Comparison of ENCODE assay signal across 1 cellular context in the genomic region with DNA sequence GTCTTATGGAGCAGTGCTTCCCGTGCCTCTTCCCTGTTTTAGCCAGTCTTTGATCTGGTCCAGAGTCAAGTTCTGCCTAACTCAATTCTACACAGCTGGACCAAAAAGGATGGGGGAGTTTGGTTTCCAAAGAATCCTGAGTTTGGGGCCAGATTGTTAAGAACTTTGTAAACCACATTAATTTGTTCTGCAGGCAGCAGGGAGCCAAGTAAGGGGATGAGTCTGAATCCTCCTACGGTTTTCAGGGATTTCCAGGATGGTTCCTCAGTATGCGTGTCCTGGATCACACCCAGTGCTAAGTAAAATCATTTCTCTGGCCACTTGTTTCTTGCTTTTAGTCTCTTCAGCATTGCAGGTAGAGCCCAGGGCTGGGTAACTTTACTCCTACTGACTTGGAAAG.
TF ChIP-seq lines count a peak whose summit lies in the region.

No MANE protein-coding gene starts in this region.

TF ChIP-seq in H1, 55 proteins besides CTCF, POLR2A, EP300 and RAD21:
- TF ChIP-seq JUN (IDR thresholded peaks at IDR 0.05; ENCODE audit: low read depth, low read length) (no peak), SUZ12 (IDR thresholded peaks at IDR 0.05; ENCODE audit: low read length) (no peak)
